In genomic region chr5:146206257-146206656, GRCh38 we compare ENCODE assay signal across 19 cellular contexts. TPM values are rescaled to one million over a fixed set of nuclear protein-coding genes. Genes with fewer than 3 reads are reported as not detected.
A peak's percentile ranks its signal among the peaks of the same experiment; 100 is the strongest.
DNase-seq lines count a peak whose midpoint lies in the region; ATAC-seq, FAIRE-seq and TF ChIP-seq lines count a peak whose summit lies in the region.
"Had no signal": no experiment of that assay in that cellular context is flagged by ENCODE, and none has a peak within 500 bp of the region (broad histone marks: within the 10 kb centered on the region; RNA-seq: fewer than 3 reads in every experiment).

No MANE protein-coding gene starts in this region.

- no peak overlapping the region for H3K18ac ChIP-seq in mesenchymal stem cell (ENCODE audit: low read depth in 1 of 2, low read length in 2 of 2)

- H2AFZ ChIP-seq in DND-41 (ENCODE audit: low read depth, low read length): no peak overlapping the region
- H2AFZ ChIP-seq in mesenchymal stem cell (ENCODE audit: low read depth, low read length): no peak overlapping the region

- no peak overlapping the region for H2BK15ac ChIP-seq in mesenchymal stem cell (ENCODE audit: low read depth, poor library complexity, severe bottlenecking)

- intact Hi-C loops in kidney (cut with DNase I): no loop called here

- no peak overlapping the region for H3K23ac ChIP-seq in mesenchymal stem cell (ENCODE audit: low read length in 2 of 2)

- no peak overlapping the region for H4K8ac ChIP-seq in mesenchymal stem cell (ENCODE audit: low read length)

- H2AK5ac ChIP-seq in mesenchymal stem cell (ENCODE audit: low read length, severe bottlenecking): no peak overlapping the region

- H2BK5ac ChIP-seq in mesenchymal stem cell (ENCODE audit: low read depth, low read length, poor library complexity, severe bottlenecking): no peak overlapping the region

- no peak overlapping the region for H3K27ac Mint-ChIP-seq in T-helper 2 cell treated with Interferon-gamma antibody and Interleukin-4, amounts not matched to agents 5 μg/mL and 100 μg/mL, for 36 hours

- 91% methylated on average over 1 of the region's 2 CpGs for WGBS in mesenchymal stem cell

- no peak overlapping the region for H3K14ac ChIP-seq in mesenchymal stem cell (ENCODE audit: low read length in 2 of 2)

- H3K27ac ChIP-seq in BLaER1 treated with 17β-estradiol and CSF1 and Interleukin-3, amounts not matched to agents 10 nM and 100 nM: no peak overlapping the region
- H3K27ac ChIP-seq in DND-41 (ENCODE audit: low read length) (no peak overlapping the region), mesenchymal stem cell (ENCODE audit: low read length, poor library complexity, severe bottlenecking) (no peak overlapping the region), kidney (ENCODE audit: low read depth in 2 of 2, low read length in 2 of 2) (no peak overlapping the region)
- H3K27ac ChIP-seq: KMS-11, VCaP had no signal

- H3K4me2 ChIP-seq in BLaER1 treated with 17β-estradiol and CSF1 and Interleukin-3, amounts not matched to agents 10 nM and 100 nM: peak overlapping the region in 6 of 11 experiments; percentile 87 to 96 (median 94); a peak in 10 of 22 replicates
- H3K4me2 ChIP-seq in DND-41 (ENCODE audit: insufficient read depth, low read length) (peak overlapping the region; percentile 69; the same call in 1 of the 2 replicates), mesenchymal stem cell (ENCODE audit: low read length, poor library complexity, severe bottlenecking) (no peak overlapping the region)
- H3K4me2 ChIP-seq: KMS-11 had no signal

- no peak overlapping the region for H3K4ac ChIP-seq in mesenchymal stem cell (ENCODE audit: low read depth in 1 of 2, low read length in 2 of 2)

- no peaks in the 10 kb centered on the region for H3K9me3 ChIP-seq in BLaER1 treated with 17β-estradiol and CSF1 and Interleukin-3, amounts not matched to agents 10 nM and 100 nM (replicated peaks in 1 of 11)
- H3K9me3 ChIP-seq in DND-41 (ENCODE audit: insufficient read depth, low read length, severe bottlenecking) (no peaks in the 10 kb centered on the region), mesenchymal stem cell (ENCODE audit: control insufficient read depth, low read length) (no peaks in the 10 kb centered on the region), kidney (ENCODE audit: control insufficient read depth in 1 of 2, low read length in 2 of 2) (no peaks in the 10 kb centered on the region)
- H3K9me3 ChIP-seq: SK-N-SH had no signal

- H3K79me2 ChIP-seq in DND-41 (ENCODE audit: insufficient read depth, low read length): peaks cover 76% of the 10 kb centered on the region

- no peak overlapping the region for H2BK12ac ChIP-seq in mesenchymal stem cell (ENCODE audit: low read length in 2 of 2)

- H3K36me3 ChIP-seq in BLaER1 treated with 17β-estradiol and CSF1 and Interleukin-3, amounts not matched to agents 10 nM and 100 nM: peaks cover 0 to 22% (median 13%) of the 10 kb centered on the region in 11 experiments; a peak in 11 of 22 replicates
- no peaks in the 10 kb centered on the region; the same call in none of the 2 replicates for H3K36me3 ChIP-seq in DND-41 (ENCODE audit: insufficient read depth, low read length)
- H3K36me3 ChIP-seq in mesenchymal stem cell (ENCODE audit: control insufficient read depth in 1 of 2, insufficient read depth in 2 of 2, low read depth in 1 of 2, low read length in 2 of 2): no peaks in the 10 kb centered on the region
- no peaks in the 10 kb centered on the region for H3K36me3 ChIP-seq in kidney (ENCODE audit: control insufficient read depth in 1 of 2, insufficient read depth in 2 of 2, low read length in 2 of 2)

- no peaks in the 10 kb centered on the region for H3K79me1 ChIP-seq in mesenchymal stem cell (replicated peaks; ENCODE audit: low read length, poor library complexity, severe bottlenecking)

- no peak for FAIRE-seq in kidney (lab: Jason Lieb, UNC)

- H3K36me3 Mint-ChIP-seq in T-helper 2 cell treated with Interferon-gamma antibody and Interleukin-4, amounts not matched to agents 5 μg/mL and 100 μg/mL, for 36 hours (ENCODE audit: low read depth): peaks cover 8% of the 10 kb centered on the region
- H3K36me3 Mint-ChIP-seq: naive B cell had no signal

- H3K4me1 Mint-ChIP-seq in T-helper 2 cell treated with Interferon-gamma antibody and Interleukin-4, amounts not matched to agents 5 μg/mL and 100 μg/mL, for 36 hours (ENCODE audit: low read depth): peaks cover 20% of the 10 kb centered on the region

- peak overlapping the region in 1 of 10 experiments; percentile 12; a peak in 2 of 20 replicates for H3K4me3 ChIP-seq in BLaER1 treated with 17β-estradiol and CSF1 and Interleukin-3, amounts not matched to agents 10 nM and 100 nM
- H3K4me3 ChIP-seq in DND-41 (ENCODE audit: low read depth in 1 of 2, low read length in 2 of 2) (no peak overlapping the region; a peak in 1 of 4 replicates), mesenchymal stem cell (ENCODE audit: insufficient read depth in 1 of 2, low read depth in 1 of 2, low read length in 2 of 2) (no peak overlapping the region), kidney (ENCODE audit: low read length in 2 of 2) (no peak overlapping the region)

- DNase-seq in DND-41: no peak
- DNase-seq in T-helper 2 cell treated with Interferon-gamma antibody and Interleukin-4, amounts not matched to agents 5 μg/mL and 100 μg/mL, for 36 hours (ENCODE audit: low spot score): no peak
- DNase-seq in mesenchymal stem cell: no peak
- DNase-seq in kidney: no peak
- DNase-seq in NCI-H82 (lab: John Stamatoyannopoulos, UW): no peak
- DNase-seq: amniotic stem cell, C1 segment of cervical spinal cord, cerebellar nuclear complex, EL, foreskin melanocyte, GOT3, naive B cell, NCI-H446, SK-N-SH, substantia nigra had no signal

- no peaks in the 10 kb centered on the region for H3K27me3 Mint-ChIP-seq in T-helper 2 cell treated with Interferon-gamma antibody and Interleukin-4, amounts not matched to agents 5 μg/mL and 100 μg/mL, for 36 hours (ENCODE audit: low read depth)
- H3K27me3 Mint-ChIP-seq: naive B cell had no signal

- no peak overlapping the region for H2BK120ac ChIP-seq in mesenchymal stem cell (ENCODE audit: low read depth, low read length)

- H3K9me3 Mint-ChIP-seq in T-helper 2 cell treated with Interferon-gamma antibody and Interleukin-4, amounts not matched to agents 5 μg/mL and 100 μg/mL, for 36 hours: no peaks in the 10 kb centered on the region
- H3K9me3 Mint-ChIP-seq: naive B cell had no signal

- ATAC-seq in DND-41 (ENCODE audit: insufficient read depth, low read depth) (no peak), HG02938 (IDR thresholded peaks at IDR 0.05; ENCODE audit: unreplicated experiment) (no peak)

- H3K4me1 ChIP-seq in BLaER1 treated with 17β-estradiol and CSF1 and Interleukin-3, amounts not matched to agents 10 nM and 100 nM: peaks cover 22 to 57% (median 32%) of the 10 kb centered on the region in 10 experiments
- H3K4me1 ChIP-seq in DND-41 (ENCODE audit: insufficient read depth, low read length) (peaks cover 37% of the 10 kb centered on the region), mesenchymal stem cell (ENCODE audit: control insufficient read depth, insufficient read depth, low read depth, low read length) (peaks cover 8% of the 10 kb centered on the region), kidney (ENCODE audit: control insufficient read depth in 1 of 2, insufficient read depth in 1 of 2, low read depth in 1 of 2, low read length in 2 of 2) (peaks cover 0 to 5% of the 10 kb centered on the region in 2 donors)

- H4K91ac ChIP-seq in mesenchymal stem cell (ENCODE audit: low read length): no peak overlapping the region

- no peaks in the 10 kb centered on the region for H3K27me3 ChIP-seq in BLaER1 treated with 17β-estradiol and CSF1 and Interleukin-3, amounts not matched to agents 10 nM and 100 nM
- H3K27me3 ChIP-seq in DND-41 (ENCODE audit: insufficient read depth, low read length, poor library complexity): no peaks in the 10 kb centered on the region
- H3K27me3 ChIP-seq in mesenchymal stem cell (ENCODE audit: control insufficient read depth in 1 of 2, insufficient read depth in 1 of 2, low read length in 2 of 2): no peaks in the 10 kb centered on the region

- H3K9ac ChIP-seq in BLaER1 treated with 17β-estradiol and CSF1 and Interleukin-3, amounts not matched to agents 10 nM and 100 nM: peak overlapping the region in 2 of 11 experiments; percentile 83 to 87; a peak in 2 of 22 replicates
- H3K9ac ChIP-seq in DND-41 (ENCODE audit: low read depth, low read length): no peak overlapping the region
- H3K9ac ChIP-seq in mesenchymal stem cell (ENCODE audit: low read length): peak overlapping the region; percentile 49
- no peak overlapping the region for H3K9ac ChIP-seq in kidney (ENCODE audit: low read length in 2 of 2)
- H3K9ac ChIP-seq: KMS-11, SK-N-SH had no signal

- TF ChIP-seq CTCF in DND-41 (IDR thresholded peaks at IDR 0.05; ENCODE audit: borderline replicate concordance, extremely low read depth, low read length, poor library complexity, severe bottlenecking) (no peak), kidney (IDR thresholded peaks at IDR 0.05; ENCODE audit: borderline replicate concordance, extremely low read depth, insufficient read depth) (no peak)

- peaks cover 57 to 74% (median 72%) of the 10 kb centered on the region in 11 experiments; a peak in 21 of 22 replicates for H4K20me1 ChIP-seq in BLaER1 treated with 17β-estradiol and CSF1 and Interleukin-3, amounts not matched to agents 10 nM and 100 nM
- peaks cover 37% of the 10 kb centered on the region; the same call in 1 of the 2 replicates for H4K20me1 ChIP-seq in DND-41 (ENCODE audit: insufficient read depth, low read length)

- peak overlapping the region; percentile 56 for H3K4me3 Mint-ChIP-seq in T-helper 2 cell treated with Interferon-gamma antibody and Interleukin-4, amounts not matched to agents 5 μg/mL and 100 μg/mL, for 36 hours

RNA-seq across cellular contexts. Expression of gene RBM27, which starts 2.9 kb away (rescaled TPM):
- 9.7 TPM for polyA plus RNA-seq in mesenchymal stem cell (2013, experiment 1 of 2)
- polyA plus RNA-seq in mesenchymal stem cell (2013, experiment 2 of 2): 9.9 TPM
- 19.0 TPM for total RNA-seq in kidney
- polyA plus RNA-seq in kidney (ENCODE audit: insufficient read depth, low read depth, low replicate concordance): 4.9 TPM

RNA-seq across cellular contexts. Expression of gene LARS1, which starts 23.8 kb away (rescaled TPM):
- polyA plus RNA-seq in mesenchymal stem cell (2013, experiment 1 of 2): 57.0 TPM
- 53.3 TPM for polyA plus RNA-seq in mesenchymal stem cell (2013, experiment 2 of 2)
- total RNA-seq in kidney: 87.6 TPM
- polyA plus RNA-seq in kidney (ENCODE audit: insufficient read depth, low read depth, low replicate concordance): 36.9 TPM
